Comparison of ENCODE assay signal across 10 cellular contexts in the genomic region with DNA sequence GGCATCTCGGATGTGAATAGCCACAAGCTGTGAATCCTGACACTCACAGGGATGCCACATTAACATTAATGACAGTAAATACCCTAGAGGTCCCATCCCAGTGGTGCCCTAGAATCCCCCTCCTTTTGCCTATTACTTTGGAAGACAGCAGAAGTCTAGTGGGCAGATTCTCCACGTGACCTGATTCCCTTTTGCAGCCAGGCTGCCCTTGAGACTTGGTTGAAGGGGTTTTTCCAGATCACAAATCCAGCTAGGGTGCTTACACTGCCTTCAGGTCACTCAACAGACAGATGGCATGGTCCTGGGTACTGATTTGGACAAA. TPM values are rescaled to one million over a fixed set of nuclear protein-coding genes. Genes with fewer than 3 reads are reported as not detected.
DNase-seq lines count a peak whose midpoint lies in the region; ATAC-seq, FAIRE-seq and TF ChIP-seq lines count a peak whose summit lies in the region.
"Had no signal": no experiment of that assay in that cellular context is flagged by ENCODE, and none has a peak within 500 bp of the region (broad histone marks: within the 10 kb centered on the region; RNA-seq: fewer than 3 reads in every experiment).

No MANE protein-coding gene starts in this region.

- H2AFZ ChIP-seq in GM12878 (ENCODE audit: control insufficient read depth, low read depth, low read length) = no peak overlapping the region

- H3K4me1 Mint-ChIP-seq in activated naive CD4-positive, alpha-beta T cell treated with anti-CD3 and anti-CD28 coated beads, Interleukin-2, amount 50 U/mL, for 24 hours = peaks cover 93% of the 10 kb centered on the region

- H3K4me3 ChIP-seq in GM12878 (no peak overlapping the region), mesodermal cell (ENCODE audit: extremely low read depth, insufficient read depth, low read length, poor library complexity, severe bottlenecking) (no peak overlapping the region), transverse colon (no peak overlapping the region)

- TF ChIP-seq POLR2A in GM12878 (IDR thresholded peaks at IDR 0.05; ENCODE audit: low read depth, low read length) = no peak
- TF ChIP-seq POLR2A in transverse colon (IDR thresholded peaks at IDR 0.05) = no peak
- no peak for TF ChIP-seq POLR2A in GM12892 (IDR thresholded peaks at IDR 0.05; ENCODE audit: low read depth, low read length)

- no peak overlapping the region for H3K4me2 ChIP-seq in GM12878 (ENCODE audit: control insufficient read depth, insufficient read depth)

- peak overlapping the region; percentile 98 for H3K27ac Mint-ChIP-seq in activated naive CD4-positive, alpha-beta T cell treated with anti-CD3 and anti-CD28 coated beads, Interleukin-2, amount 50 U/mL, for 24 hours

- no peaks in the 10 kb centered on the region for H3K9me3 ChIP-seq in GM12878 (replicated peaks; ENCODE audit: control insufficient read depth, insufficient read depth, low read length)
- no peaks in the 10 kb centered on the region for H3K9me3 ChIP-seq in mesodermal cell (ENCODE audit: control insufficient read depth, low read length)
- H3K9me3 ChIP-seq in transverse colon = no peaks in the 10 kb centered on the region

- ATAC-seq in GM12878 = no peak
- ATAC-seq: PC-3 had no signal

- intact Hi-C loops in GM12878 (cut with micrococcal nuclease; ENCODE audit: unreplicated experiment) (no loop called here), transverse colon (cut with DNase I; ENCODE audit: low total_unique reads) (no loop called here)

- TF ChIP-seq EP300 in GM12878 (IDR thresholded peaks at IDR 0.05; ENCODE audit: borderline replicate concordance in 1 of 2, control insufficient read depth in 1 of 2, low read depth in 2 of 2, low read length in 2 of 2) (no peak), transverse colon (IDR thresholded peaks at IDR 0.05; ENCODE audit: low read depth) (no peak)

- FAIRE-seq in GM12878 (lab: Jason Lieb, UNC) = no peak
- FAIRE-seq in GM12892 (lab: Jason Lieb, UNC) = no peak

- H3K27me3 ChIP-seq in GM12878 (replicated peaks in 1 of 2; ENCODE audit: control insufficient read depth in 2 of 2, insufficient read depth in 2 of 2, low read length in 1 of 2) (no peaks in the 10 kb centered on the region; a peak in 1 of 4 replicates), transverse colon (no peaks in the 10 kb centered on the region)

- H3K9me3 Mint-ChIP-seq in activated naive CD4-positive, alpha-beta T cell treated with anti-CD3 and anti-CD28 coated beads, Interleukin-2, amount 50 U/mL, for 24 hours = no peaks in the 10 kb centered on the region

- H3K79me2 ChIP-seq in GM12878 (ENCODE audit: control insufficient read depth, insufficient read depth, low read length) = peaks cover 24% of the 10 kb centered on the region

- BruUV-seq in GM12878 (replicated peaks; lab: Mats Ljungman, UMichigan) = no TSS peak

- peak overlapping the region; percentile 79 for H3K4me3 Mint-ChIP-seq in activated naive CD4-positive, alpha-beta T cell treated with anti-CD3 and anti-CD28 coated beads, Interleukin-2, amount 50 U/mL, for 24 hours

- H3K27me3 Mint-ChIP-seq in activated naive CD4-positive, alpha-beta T cell treated with anti-CD3 and anti-CD28 coated beads, Interleukin-2, amount 50 U/mL, for 24 hours = no peaks in the 10 kb centered on the region

- in situ Hi-C loops in GM12878 (cut with MboI) = no loop called here
- in situ Hi-C loops in transverse colon (cut with MboI; ENCODE audit: low pct_ligation_motif_present in 1 of 4, low pct_unique_long_range_greater_than_20kb in 1 of 4, low sequenced_read_pairs in 3 of 4) = no loop called here

- no peak for DNase-seq in activated naive CD4-positive, alpha-beta T cell treated with Interleukin-2 at 50 U/mL for 16 hours
- DNase-seq in GM12878 (ENCODE audit: low read depth, low spot score) (no peak), transverse colon (no peak), GM12892 (ENCODE audit: insufficient read length) (no peak), SIG-M5 (lab: John Stamatoyannopoulos, UW) (no peak), COLO668 (lab: John Stamatoyannopoulos, UW; ENCODE audit: unreplicated experiment) (no peak)
- DNase-seq: activated gamma-delta T cell, PC-3 had no signal

- TF ChIP-seq CTCF in GM12878 (IDR thresholded peaks at IDR 0.05 in 2 of 3, conservative IDR thresholded peaks at IDR 0.05 in 1 of 3; ENCODE audit: control insufficient read depth in 2 of 3, extremely low read depth in 1 of 3, insufficient read depth in 1 of 3, low read depth in 3 of 3, low read length in 3 of 3) (no peak), transverse colon (IDR thresholded peaks at IDR 0.05) (no peak)

- H3K4me1 ChIP-seq in GM12878 (ENCODE audit: control insufficient read depth, insufficient read depth, low read length) (peaks cover 78% of the 10 kb centered on the region), mesodermal cell (ENCODE audit: control insufficient read depth, insufficient read depth, low read length, poor library complexity, severe bottlenecking) (peaks cover 91% of the 10 kb centered on the region), transverse colon (peaks cover 69 to 98% (median 89%) of the 10 kb centered on the region in 4 donors)

- RAD21 ChIA-PET in GM12878 (lab: Charles Lee; ENCODE audit: unreplicated experiment) = interaction anchor here (9.0 kb wide), 1 partner anchor 24 kb away, joined by 202 read pairs; no protein-coding TSS in a partner anchor

- POLR2A ChIA-PET in GM12878 (lab: Charles Lee) = interaction anchor here (1.4 to 4.3 kb wide), 2 partner anchors 23 to 30 kb away, joined by 3 to 46 read pairs; no protein-coding TSS in a partner anchor

- no peak overlapping the region for H3K9ac ChIP-seq in GM12878 (ENCODE audit: control insufficient read depth, insufficient read depth, low read length)

- 4% methylated on average over 2 of the region's 2 CpGs for WGBS in GM12878 (ENCODE audit: insufficient coverage, insufficient replicate concordance, low lambda C conversion rate, missing lambda C conversion rate)
- 31 to 56% methylated on average over 1 to 2 of the region's 2 CpGs for WGBS in mesodermal cell (ENCODE audit: insufficient coverage in 2 of 2), 2 experiments
- 56% methylated on average over 2 of the region's 2 CpGs; no CpG with 5 or more reads in 1 of the 2 donors for WGBS in transverse colon (ENCODE audit: low coverage in 1 of 2), 2 donors

- no peaks in the 10 kb centered on the region for H4K20me1 ChIP-seq in GM12878 (ENCODE audit: control insufficient read depth, insufficient read depth)

- SMC1A ChIA-PET in GM12878 (lab: Charles Lee; ENCODE audit: uncharacterized antibody, unreplicated experiment) = interaction anchor here (0.6 to 3.8 kb wide), 6 partner anchors 10 to 596 kb away, joined by 3 to 22 read pairs (median 10); no protein-coding TSS in a partner anchor

- H3K27ac ChIP-seq in GM12878 (ENCODE audit: control insufficient read depth, insufficient read depth) = no peak overlapping the region
- H3K27ac ChIP-seq in mesodermal cell (ENCODE audit: low read depth, low read length, severe bottlenecking) = peak overlapping the region; percentile 94
- peak overlapping the region; percentile 93 to 97 (median 96) for H3K27ac ChIP-seq in transverse colon

- CTCF ChIA-PET in GM12878 (lab: Yijun Ruan, JAX) = interaction anchor here (1.1 to 8.8 kb wide), 4 partner anchors 23 to 103 kb away, joined by 4 to 85 read pairs (median 44); no protein-coding TSS in a partner anchor

- H3K36me3 ChIP-seq in GM12878 (ENCODE audit: control insufficient read depth in 2 of 2, insufficient read depth in 2 of 2, low read length in 1 of 2) (no peaks in the 10 kb centered on the region), mesodermal cell (ENCODE audit: control insufficient read depth, insufficient read depth, low read length) (peaks cover 24% of the 10 kb centered on the region), transverse colon (no peaks in the 10 kb centered on the region)

- peaks cover 8% of the 10 kb centered on the region for H3K36me3 Mint-ChIP-seq in activated naive CD4-positive, alpha-beta T cell treated with anti-CD3 and anti-CD28 coated beads, Interleukin-2, amount 50 U/mL, for 24 hours

- no peak for TF ChIP-seq RAD21 in GM12878 (IDR thresholded peaks at IDR 0.05; ENCODE audit: insufficient read depth, low read depth, low read length)

RNA-seq across cellular contexts. Expression of a gene that starts 8.7 kb away (rescaled TPM):
- 25.7 and 29.4 TPM in 2 replicates for total RNA-seq in GM12878 (2013; cell fraction: nucleolus; rRNA removed)
- total RNA-seq in GM12878 (2014; rRNA removed) (5.0 and 6.9 TPM in 2 replicates), GM12878 (2014; rRNA removed; fragmentation: Illumina TruSeq; extraction: Trizol) (3.1 and 3.9 TPM in 2 replicates), GM12878 (2021) (12.6 and 18.3 TPM in 2 replicates), transverse colon (100 to 1,000 TPM in 1 of 4 donors, 10 to 100 TPM in 3; 19.4 to 133 (median 28.3) TPM)
- 14.4 TPM for polyA plus RNA-seq in GM12878 (2011; ENCODE audit: low read depth)
- polyA plus RNA-seq in GM12878 (2011; rRNA removed) (5.1 and 5.6 TPM in 2 replicates), GM12878 (2014; fragmentation: Illumina TruSeq; extraction: Trizol) (2.5 and 6.3 TPM in 2 replicates), GM12878 (2014; fragmentation: Nextera tagmentation; extraction: Ambion mirVana) (1 to 10 TPM in 1 of 2 experiments, under 1 TPM in 1; 0.47 to 1.3 TPM), GM12878 (2014; rRNA removed) (10.1 and 11.4 TPM in 2 replicates), GM12878 (2016; fragmentation: Nextera tagmentation; extraction: Ambion mirVana) (1 to 10 TPM; 5.1 to 6.2 TPM)
- 5.8 and 7.1 TPM in 2 replicates for polyA plus RNA-seq in GM12878 (2011; cell fraction: cytosol; rRNA removed)
- 46.3 and 61.4 TPM in 2 replicates for polyA plus RNA-seq in GM12878 (2011; cell fraction: nucleus; rRNA removed)
- 31.4 and 31.5 TPM in 2 replicates for polyA plus RNA-seq in GM12878 (2012)
- polyA minus RNA-seq in GM12878 (2011; rRNA and poly(A)+ RNA removed) = 4.2 and 8.0 TPM in 2 replicates
- polyA minus RNA-seq in GM12878 (2011; cell fraction: cytosol; rRNA and poly(A)+ RNA removed) = 3.9 and 4.3 TPM in 2 replicates
- polyA minus RNA-seq in GM12878 (2011; cell fraction: nucleus; rRNA and poly(A)+ RNA removed) = 8.6 and 12.2 TPM in 2 replicates
- 118 TPM for polyA plus RNA-seq in mesodermal cell (2013, experiment 1 of 2)
- 98.0 TPM for polyA plus RNA-seq in mesodermal cell (2013, experiment 2 of 2)
- polyA plus RNA-seq in GM12892 (2012; ENCODE audit: missing spikeins) = 29.1 TPM

RNA-seq across cellular contexts. Expression of a gene that starts 38.0 kb away (rescaled TPM):
- total RNA-seq in GM12878 (2013; cell fraction: nucleolus; rRNA removed) = 2.5 and 3.7 TPM in 2 replicates
- 1.7 and 2.4 TPM in 2 replicates for total RNA-seq in GM12878 (2014; rRNA removed)
- total RNA-seq in GM12878 (2014; rRNA removed; fragmentation: Illumina TruSeq; extraction: Trizol) = 1.1 and 1.2 TPM in 2 replicates
- total RNA-seq in GM12878 (2021) = 2.4 and 3.8 TPM in 2 replicates
- polyA plus RNA-seq in GM12878 (2011; ENCODE audit: low read depth) = 0.84 TPM
- 0.55 and 1.2 TPM in 2 replicates for polyA plus RNA-seq in GM12878 (2011; rRNA removed)
- polyA plus RNA-seq in GM12878 (2011; cell fraction: cytosol; rRNA removed) = 1.6 and 2.1 TPM in 2 replicates
- 2.4 and 2.7 TPM in 2 replicates for polyA plus RNA-seq in GM12878 (2011; cell fraction: nucleus; rRNA removed)
- 1.8 and 2.1 TPM in 2 replicates for polyA plus RNA-seq in GM12878 (2012)
- polyA plus RNA-seq in GM12878 (2014; fragmentation: Illumina TruSeq; extraction: Trizol) = 1.6 TPM in 2 replicates
- 1 to 10 TPM; 1.1 to 2.2 TPM for polyA plus RNA-seq in GM12878 (2014; fragmentation: Nextera tagmentation; extraction: Ambion mirVana)
- polyA plus RNA-seq in GM12878 (2014; rRNA removed) = 1.1 and 1.9 TPM in 2 replicates
- 1 to 10 TPM; 4.0 to 4.9 TPM for polyA plus RNA-seq in GM12878 (2016; fragmentation: Nextera tagmentation; extraction: Ambion mirVana)
- 1.2 and 1.8 TPM in 2 replicates for polyA minus RNA-seq in GM12878 (2011; rRNA and poly(A)+ RNA removed)
- polyA minus RNA-seq in GM12878 (2011; cell fraction: cytosol; rRNA and poly(A)+ RNA removed) = 0.67 and 0.94 TPM in 2 replicates
- 0.38 and 1.9 TPM in 2 replicates for polyA minus RNA-seq in GM12878 (2011; cell fraction: nucleus; rRNA and poly(A)+ RNA removed)
- 13.9 TPM for polyA plus RNA-seq in mesodermal cell (2013, experiment 1 of 2)
- polyA plus RNA-seq in mesodermal cell (2013, experiment 2 of 2) = 14.5 TPM
- total RNA-seq in transverse colon = 10 to 100 TPM; 19.9 to 76.7 (median 23.1) TPM
- polyA plus RNA-seq in GM12892 (2012; ENCODE audit: missing spikeins) = 2.1 TPM

RNA-seq across cellular contexts. Expression of a gene that starts 52.4 kb away (rescaled TPM):
- total RNA-seq in GM12878 (2013; cell fraction: nucleolus; rRNA removed) = 4.6 and 5.7 TPM in 2 replicates
- total RNA-seq in GM12878 (2014; rRNA removed) (0.27 and 0.28 TPM in 2 replicates), GM12878 (2014; rRNA removed; fragmentation: Illumina TruSeq; extraction: Trizol) (0.09 and 0.18 TPM in 2 replicates), GM12878 (2021) (0.64 and 0.88 TPM in 2 replicates), transverse colon (10 to 100 TPM in 2 of 4 donors, 1 to 10 TPM in 2; 8.1 to 51.7 (median 24.6) TPM)
- 0.38 TPM for polyA plus RNA-seq in GM12878 (2011; ENCODE audit: low read depth)
- polyA plus RNA-seq in GM12878 (2011; rRNA removed) (0.30 and 0.68 TPM in 2 replicates), GM12878 (2014; fragmentation: Illumina TruSeq; extraction: Trizol) (0.17 and 0.34 TPM in 2 replicates), GM12878 (2014; fragmentation: Nextera tagmentation; extraction: Ambion mirVana) (under 1 TPM in 1 of 2 experiments, not detected in 1; 0.02 TPM), GM12878 (2014; rRNA removed) (0.63 and 0.92 TPM in 2 replicates), GM12878 (2016; fragmentation: Nextera tagmentation; extraction: Ambion mirVana) (under 1 TPM in 1 of 2 experiments, not detected in 1; 0.27 TPM)
- 0.63 and 0.94 TPM in 2 replicates for polyA plus RNA-seq in GM12878 (2011; cell fraction: cytosol; rRNA removed)
- polyA plus RNA-seq in GM12878 (2011; cell fraction: nucleus; rRNA removed) = 3.4 and 4.8 TPM in 2 replicates
- 0.81 and 0.97 TPM in 2 replicates for polyA plus RNA-seq in GM12878 (2012)
- 0.22 and 1.5 TPM in 2 replicates for polyA minus RNA-seq in GM12878 (2011; rRNA and poly(A)+ RNA removed)
- polyA minus RNA-seq in GM12878 (2011; cell fraction: cytosol; rRNA and poly(A)+ RNA removed) = 1.7 TPM in 1 of 2 replicates, not detected in the other
- 1.3 and 3.1 TPM in 2 replicates for polyA minus RNA-seq in GM12878 (2011; cell fraction: nucleus; rRNA and poly(A)+ RNA removed)
- 17.1 TPM for polyA plus RNA-seq in mesodermal cell (2013, experiment 1 of 2)
- 11.3 TPM for polyA plus RNA-seq in mesodermal cell (2013, experiment 2 of 2)
- 0.59 TPM for polyA plus RNA-seq in GM12892 (2012; ENCODE audit: missing spikeins)

Comparison
In these comparisons a context has a peak if more than half of its experiments do, and no peak if none do; other contexts are left out.
1. RNA of a gene that starts 38.0 kb away (total RNA-seq): 19.9 to 76.7 TPM in transverse colon; 1.1 to 3.8 TPM in GM12878; every median in the first group is over 4 times any median in the second.